In genomic region chr3:445960-446359, GRCh38 we compare ENCODE assay signal across 24 cellular contexts.
"Had no signal": no experiment of that assay in that cellular context is flagged by ENCODE, and none has a peak within 500 bp of the region (broad histone marks: within the 10 kb centered on the region; RNA-seq: fewer than 3 reads in every experiment).

No MANE protein-coding gene starts in this region.

- DNase-seq: hippocampal formation; kidney glomerular epithelial cell; left colon; left ventricle myocardium inferior; mesendoderm; naive thymus-derived CD4-positive, alpha-beta T cell; ovary; retina; right cardiac atrium; sigmoid colon; small intestine; spleen; stimulated activated CD4-positive, alpha-beta T cell treated with anti-CD3 and anti-CD28 coated beads, Interleukin-4, amount 100 ng/mL, for 24 hours; stimulated activated naive CD4-positive, alpha-beta T cell; tibial artery; trophoblast cell; upper lobe of right lung had no signal

- H3K36me3 ChIP-seq: left ventricle myocardium inferior, ovary, sigmoid colon, spleen, suprapubic skin, thoracic aorta, tibial artery, upper lobe of right lung had no signal

- FAIRE-seq: keratinocyte, small intestine, urothelium cell line had no signal

- ATAC-seq: left colon; naive thymus-derived CD4-positive, alpha-beta T cell; natural killer cell treated with Interleukin-12 subunit alpha and Interleukin-12 subunit beta and Interleukin-15 and Interleukin-18, amount 100 ng/mL, for 72 hours; right cardiac atrium; stimulated activated effector memory CD8-positive, alpha-beta T cell treated with anti-CD3 and anti-CD28 coated beads, Interleukin-12 subunit alpha, Interleukin-12 subunit beta, amount 100 ng/mL, for 72 hours; upper lobe of right lung had no signal

- H3K4me1 ChIP-seq: left ventricle myocardium inferior, sigmoid colon, spleen, suprapubic skin, tibial artery, upper lobe of right lung had no signal

- H3K9me3 ChIP-seq: ovary, thoracic aorta, tibial artery, upper lobe of right lung had no signal

- H3K27ac ChIP-seq: left ventricle myocardium inferior, ovary, sigmoid colon, spleen, suprapubic skin, thoracic aorta, tibial artery, upper lobe of right lung had no signal

- H3K4me3 ChIP-seq: left ventricle myocardium inferior, lung, ovary, sigmoid colon, spleen, suprapubic skin, thoracic aorta, tibial artery, upper lobe of right lung had no signal

- H3K27me3 ChIP-seq: ovary, sigmoid colon, spleen, suprapubic skin, tibial artery, upper lobe of right lung had no signal
